8 cellular contexts compared by ENCODE assay signal in genomic region chr1:6440198-6441126, GRCh38. TPM values are rescaled to one million over a fixed set of nuclear protein-coding genes. Genes with fewer than 3 reads are reported as not detected.
DNase-seq lines count a peak whose midpoint lies in the region; ATAC-seq and TF ChIP-seq lines count a peak whose summit lies in the region.

No MANE protein-coding gene starts in this region.

- peaks cover 45% of the 10 kb centered on the region for H3K27me3 Mint-ChIP-seq in activated T-cell treated with anti-CD3 and anti-CD28 coated beads, Interleukin-2, amount 50 U/mL, for 72 hours (ENCODE audit: low read depth)

- TF ChIP-seq CTCF in heart left ventricle (IDR thresholded peaks at IDR 0.05), result peak; percentile 3 to 48 (median 28)

- DNase-seq in NCI-H1436 (lab: John Stamatoyannopoulos, UW), result peak; percentile 62
- no peak for DNase-seq in NCI-H1436 treated with DMSO at 0.1 percent for 48 hours (lab: John Stamatoyannopoulos, UW)
- peak; percentile 21 for DNase-seq in NCI-H748 treated with DMSO at 0.1 percent for 48 hours (lab: John Stamatoyannopoulos, UW)
- peak; percentile 82 to 89 for DNase-seq in activated T-cell treated with anti-CD3 and anti-CD28 coated beads, Interleukin-2, amount 50 U/mL, for 72 hours
- no peak for DNase-seq in heart left ventricle
- DNase-seq in stimulated activated CD4-positive, alpha-beta T cell treated with anti-CD3 and anti-CD28 coated beads, Interleukin-15, amount 100 ng/mL, for 48 hours (ENCODE audit: low read depth in 2 of 2), result peak; percentile 44 to 67
- DNase-seq in putamen (ENCODE audit: low spot score), result no peak
- no peak for DNase-seq in A172 (ENCODE audit: low spot score)

- WGBS in heart left ventricle, 4 donors, result 4 to 9% (median 7%) methylated on average over 58 to 101 of the region's 101 CpGs

- peaks cover 0 to 9% (median 0%) of the 10 kb centered on the region in 12 donors for H3K4me1 ChIP-seq in heart left ventricle

- H3K9me3 ChIP-seq in heart left ventricle, result no peaks in the 10 kb centered on the region

- no peaks in the 10 kb centered on the region for H3K36me3 Mint-ChIP-seq in activated T-cell treated with anti-CD3 and anti-CD28 coated beads, Interleukin-2, amount 50 U/mL, for 72 hours (ENCODE audit: insufficient read depth in 2 of 2)

- peak overlapping the region in 2 of 12 donors; percentile 23 to 33 for H3K4me3 ChIP-seq in heart left ventricle

- no peaks in the 10 kb centered on the region for H3K36me3 ChIP-seq in heart left ventricle

- H3K27me3 ChIP-seq in heart left ventricle, result peaks cover 10 to 72% (median 32%) of the 10 kb centered on the region in 9 donors

- intact Hi-C loops in heart left ventricle (cut with DNase I), result no loop called here

- H3K4me3 Mint-ChIP-seq in activated T-cell treated with anti-CD3 and anti-CD28 coated beads, Interleukin-2, amount 50 U/mL, for 72 hours, result peak overlapping the region; percentile 66 to 78

- TF ChIP-seq POLR2A in heart left ventricle (IDR thresholded peaks at IDR 0.05), result no peak

- no peaks in the 10 kb centered on the region for H3K9me3 Mint-ChIP-seq in activated T-cell treated with anti-CD3 and anti-CD28 coated beads, Interleukin-2, amount 50 U/mL, for 72 hours

- H3K27ac Mint-ChIP-seq in activated T-cell treated with anti-CD3 and anti-CD28 coated beads, Interleukin-2, amount 50 U/mL, for 72 hours, result no peak overlapping the region

- peaks cover 11% of the 10 kb centered on the region for H3K4me1 Mint-ChIP-seq in activated T-cell treated with anti-CD3 and anti-CD28 coated beads, Interleukin-2, amount 50 U/mL, for 72 hours (ENCODE audit: low read depth)

- H3K27ac ChIP-seq in heart left ventricle, result no peak overlapping the region

- peak; percentile 93 to 94 for ATAC-seq in activated T-cell treated with anti-CD3 and anti-CD28 coated beads, Interleukin-2, amount 50 U/mL, for 72 hours (replicated peaks in 1 of 2)
- peak in 1 of 4 donors; percentile 10 for ATAC-seq in heart left ventricle

RNA-seq across cellular contexts. Expression of gene ESPN, which starts 15.9 kb away (rescaled TPM):
- 1 to 10 TPM; 1.3 to 2.0 TPM for total RNA-seq in activated T-cell treated with anti-CD3 and anti-CD28 coated beads, Interleukin-2, amount 50 U/mL, for 72 hours
- total RNA-seq in heart left ventricle, result 1 to 10 TPM in 1 of 9 donors, under 1 TPM in 3, not detected in 5; 0.15 to 1.3 (median 0.42) TPM
- under 1 TPM in 1 of 2 donors, not detected in 1; 0.10 TPM for polyA plus RNA-seq in heart left ventricle
- 4.0 TPM in 1 of 2 replicates, not detected in the other for total RNA-seq in A172 (2014; rRNA removed; shearing (Covaris generic))

RNA-seq across cellular contexts. Expression of gene HES2, which starts 20.7 kb away (rescaled TPM):
- 1 to 10 TPM in 1 of 2 donors, under 1 TPM in 1; 0.44 to 1.2 TPM for total RNA-seq in activated T-cell treated with anti-CD3 and anti-CD28 coated beads, Interleukin-2, amount 50 U/mL, for 72 hours
- total RNA-seq in heart left ventricle, result under 1 TPM in 1 of 9 donors, not detected in 8; 0.14 TPM
- under 1 TPM; 0.04 to 0.12 TPM for polyA plus RNA-seq in heart left ventricle
- 2.0 and 3.9 TPM in 2 replicates for total RNA-seq in A172 (2014; rRNA removed; shearing (Covaris generic))

RNA-seq across cellular contexts. Expression of gene TNFRSF25, which starts 25.5 kb away (rescaled TPM):
- total RNA-seq in activated T-cell treated with anti-CD3 and anti-CD28 coated beads, Interleukin-2, amount 50 U/mL, for 72 hours, result 100 to 1,000 TPM in 1 of 2 donors, 10 to 100 TPM in 1; 89.2 to 101 TPM
- total RNA-seq in heart left ventricle, result 10 to 100 TPM in 3 of 9 donors, 1 to 10 TPM in 6; 5.2 to 11.6 (median 9.3) TPM
- polyA plus RNA-seq in heart left ventricle, result 10 to 100 TPM in 1 of 2 donors, 1 to 10 TPM in 1; 4.7 to 17.5 TPM
- 5.1 and 6.2 TPM in 2 replicates for total RNA-seq in A172 (2014; rRNA removed; shearing (Covaris generic))

RNA-seq across cellular contexts. Expression of gene ACOT7, which starts 46.9 kb away (rescaled TPM):
- total RNA-seq in activated T-cell treated with anti-CD3 and anti-CD28 coated beads, Interleukin-2, amount 50 U/mL, for 72 hours, result 10 to 100 TPM; 32.1 to 37.6 TPM
- 10 to 100 TPM in 7 of 9 donors, 1 to 10 TPM in 2; 5.7 to 34.0 (median 12.6) TPM for total RNA-seq in heart left ventricle
- 10 to 100 TPM in 1 of 2 donors, 1 to 10 TPM in 1; 6.2 to 38.9 TPM for polyA plus RNA-seq in heart left ventricle
- total RNA-seq in A172 (2014; rRNA removed; shearing (Covaris generic)), result 44.2 and 55.3 TPM in 2 replicates

RNA-seq across cellular contexts. Expression of gene PLEKHG5, which starts 51.0 kb away (rescaled TPM):
- total RNA-seq in activated T-cell treated with anti-CD3 and anti-CD28 coated beads, Interleukin-2, amount 50 U/mL, for 72 hours, result 1 to 10 TPM; 2.6 to 3.2 TPM
- 10 to 100 TPM; 10.8 to 20.2 (median 15.2) TPM for total RNA-seq in heart left ventricle
- 10 to 100 TPM in 1 of 2 donors, 1 to 10 TPM in 1; 7.2 to 18.5 TPM for polyA plus RNA-seq in heart left ventricle
- total RNA-seq in A172 (2014; rRNA removed; shearing (Covaris generic)), result 8.6 and 10.1 TPM in 2 replicates

Comparison
In these comparisons a context has a peak if more than half of its experiments do, and no peak if none do; other contexts are left out.
1. DNase-seq: peak in NCI-H1436 (single experiment), NCI-H748 treated with DMSO at 0.1 percent for 48 hours (single experiment), activated T-cell treated with anti-CD3 and anti-CD28 coated beads, Interleukin-2, amount 50 U/mL, for 72 hours (2 of 2) and stimulated activated CD4-positive, alpha-beta T cell treated with anti-CD3 and anti-CD28 coated beads, Interleukin-15, amount 100 ng/mL, for 48 hours (2 of 2); none in NCI-H1436 treated with DMSO at 0.1 percent for 48 hours (single experiment), heart left ventricle (0 of 5), putamen (single experiment) and A172 (single experiment).
2. RNA of gene TNFRSF25, which starts 25.5 kb away (total RNA-seq): 89.2 to 101 TPM in activated T-cell treated with anti-CD3 and anti-CD28 coated beads, Interleukin-2, amount 50 U/mL, for 72 hours; 5.2 to 11.6 TPM in heart left ventricle and 5.1 to 6.2 TPM in A172; every median in the first group is over 4 times any median in the second.